ENCODE assay signal across 16 cellular contexts in the genomic region with DNA sequence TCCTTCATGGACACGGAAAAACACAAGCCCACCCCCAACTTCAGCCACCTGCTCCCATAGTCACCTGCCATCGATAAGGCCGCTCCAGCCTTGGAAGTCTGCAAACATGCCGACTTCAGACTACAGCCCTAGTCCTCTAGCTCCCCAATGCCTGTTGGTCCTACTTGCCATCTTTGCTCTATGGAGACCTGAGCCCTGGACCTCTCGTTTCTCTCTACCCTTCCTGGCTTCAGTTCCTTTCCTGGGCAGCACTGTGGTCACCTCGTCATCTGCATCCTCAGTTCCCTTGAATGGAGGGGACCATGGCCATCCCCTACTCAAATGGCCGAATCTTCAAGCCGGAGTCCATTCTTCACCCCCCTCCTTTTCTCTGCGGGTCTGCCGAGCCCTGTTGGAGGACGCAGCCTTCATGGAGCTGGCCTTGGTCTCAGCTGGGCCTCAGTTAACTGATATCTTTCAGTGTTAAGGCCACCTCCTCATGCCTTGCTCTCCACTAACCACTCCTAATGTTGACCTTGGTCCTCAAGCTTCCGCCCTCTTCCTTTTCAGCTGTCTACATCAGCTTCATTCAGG. TPM values are rescaled to one million over a fixed set of nuclear protein-coding genes. Genes with fewer than 3 reads are reported as not detected.
DNase-seq lines count a peak whose midpoint lies in the region; TF ChIP-seq lines count a peak whose summit lies in the region.
"Had no signal": no experiment of that assay in that cellular context is flagged by ENCODE, and none has a peak within 500 bp of the region (broad histone marks: within the 10 kb centered on the region; RNA-seq: fewer than 3 reads in every experiment).

No MANE protein-coding gene starts in this region.

- TF ChIP-seq CTCF in coronary artery (IDR thresholded peaks at IDR 0.05) (no peak), type B pancreatic cell (conservative IDR thresholded peaks at IDR 0.05) (no peak)

- H3K4me3 Mint-ChIP-seq in type B pancreatic cell, result no peak overlapping the region
- H3K4me3 Mint-ChIP-seq: CD4-positive, CD25-positive, alpha-beta regulatory T cell; GM23338 had no signal

- DNase-seq in DMS153 (lab: John Stamatoyannopoulos, UW), result peak; percentile 75
- no peak for DNase-seq in DMS153 treated with DMSO at 0.1 percent for 48 hours (lab: John Stamatoyannopoulos, UW; ENCODE audit: unreplicated experiment)
- peak; percentile 39 for DNase-seq in NCI-H2029 treated with DMSO at 0.1 percent for 48 hours (lab: John Stamatoyannopoulos, UW)
- DNase-seq in coronary artery (ENCODE audit: low spot score), result peak; percentile 53
- DNase-seq in type B pancreatic cell (ENCODE audit: extremely low spot score, unreplicated experiment), result peak; percentile 56
- no peak for DNase-seq in T-helper 2 cell
- no peak for DNase-seq in GM19238 (ENCODE audit: insufficient read length, low spot score)
- no peak for DNase-seq in GDM1 (lab: John Stamatoyannopoulos, UW)
- DNase-seq: CD4-positive, CD25-positive, alpha-beta regulatory T cell; DND-41; GF-D8 had no signal

- H3K27ac Mint-ChIP-seq in type B pancreatic cell, result no peak overlapping the region
- H3K27ac Mint-ChIP-seq: CD4-positive, CD25-positive, alpha-beta regulatory T cell; GM23338 had no signal

- H3K27me3 Mint-ChIP-seq in type B pancreatic cell, result peaks cover 17% of the 10 kb centered on the region
- H3K27me3 Mint-ChIP-seq: CD4-positive, CD25-positive, alpha-beta regulatory T cell had no signal

- H3K9me3 Mint-ChIP-seq in type B pancreatic cell, result no peaks in the 10 kb centered on the region
- H3K9me3 Mint-ChIP-seq: GM23338 had no signal

- no peak overlapping the region for H3K27ac ChIP-seq in coronary artery
- H3K27ac ChIP-seq: 22Rv1 had no signal

- no peaks in the 10 kb centered on the region for H3K36me3 Mint-ChIP-seq in type B pancreatic cell
- H3K36me3 Mint-ChIP-seq: CD4-positive, CD25-positive, alpha-beta regulatory T cell had no signal

- H3K4me1 Mint-ChIP-seq in type B pancreatic cell (ENCODE audit: unreplicated experiment), result peaks cover 4% of the 10 kb centered on the region
- H3K4me1 Mint-ChIP-seq: CD4-positive, CD25-positive, alpha-beta regulatory T cell; GM23338 had no signal

- no peak overlapping the region for H3K4me3 ChIP-seq in coronary artery
- H3K4me3 ChIP-seq: GM23338, HAP-1 had no signal

RNA-seq across cellular contexts. Expression of a gene that starts 47.7 kb away (rescaled TPM):
- total RNA-seq in type B pancreatic cell (ENCODE audit: low replicate concordance), result 0.50 and 2.1 TPM in 2 replicates
- total RNA-seq: A673; CD4-positive, CD25-positive, alpha-beta regulatory T cell; HepG2 had no signal

RNA-seq across cellular contexts. Expression of a gene that starts 48.4 kb away (rescaled TPM):
- total RNA-seq in type B pancreatic cell (ENCODE audit: low replicate concordance), result not detected in 2 replicates
- total RNA-seq: A673; CD4-positive, CD25-positive, alpha-beta regulatory T cell; GM23338; HepG2 had no signal

Comparison
In these comparisons a context has a peak if more than half of its experiments do, and no peak if none do; other contexts are left out.
1. DNase-seq: peak in DMS153 (single experiment), NCI-H2029 treated with DMSO at 0.1 percent for 48 hours (single experiment), coronary artery (single experiment) and type B pancreatic cell (single experiment); none in DMS153 treated with DMSO at 0.1 percent for 48 hours (single experiment), T-helper 2 cell (0 of 5), GM19238 (single experiment) and GDM1 (single experiment).